In the genomic region with DNA sequence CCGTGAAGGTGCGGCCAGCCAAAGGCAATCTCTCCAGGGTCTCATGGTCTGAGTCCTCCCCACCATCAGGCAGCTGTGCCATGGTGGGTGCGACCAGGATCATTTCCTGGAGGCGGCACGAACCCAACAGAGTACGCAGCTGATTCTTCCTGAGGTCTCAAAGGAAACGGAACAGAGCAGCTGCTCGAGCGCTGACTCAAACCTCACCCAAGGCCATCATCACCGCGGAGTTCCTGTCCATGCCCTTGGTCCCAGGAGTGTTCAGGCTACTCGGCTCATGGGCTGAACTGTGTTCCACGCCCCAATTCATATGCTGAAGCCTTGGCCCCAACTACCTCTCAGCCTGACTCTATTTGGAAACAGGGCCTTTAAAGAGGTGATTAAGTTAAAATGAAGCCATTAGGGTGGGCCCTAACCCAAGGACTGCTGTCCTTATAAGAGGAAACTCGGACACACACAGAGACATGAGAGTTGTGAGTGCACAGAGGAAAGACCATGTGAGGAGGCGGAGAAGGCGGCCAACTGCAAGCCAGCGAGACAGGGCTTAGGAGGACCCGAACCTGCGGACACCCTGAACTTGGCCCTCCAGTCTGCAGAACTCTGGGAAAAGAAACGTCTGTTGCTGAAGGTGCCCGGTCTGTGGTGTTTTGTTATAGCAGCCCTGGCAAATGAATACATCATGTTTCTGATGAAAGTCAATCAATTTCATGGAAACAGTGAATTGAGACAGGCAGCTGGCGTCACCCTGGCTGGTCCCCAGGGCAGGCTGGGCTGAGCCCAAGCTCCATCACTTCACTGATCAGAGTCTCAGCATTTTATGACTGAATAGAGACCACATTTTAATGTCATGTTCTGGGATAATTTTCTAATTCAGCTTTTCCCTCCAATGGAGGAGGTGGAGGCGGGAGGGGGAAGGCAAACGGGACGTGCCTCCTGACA, we compare ENCODE assay signal across 1 cellular context.
A peak's percentile ranks its signal among the peaks of the same experiment; 100 is the strongest.
TF ChIP-seq lines count a peak whose summit lies in the region.

No MANE protein-coding gene starts in this region.

TF ChIP-seq in HepG2, 621 proteins besides CTCF, POLR2A, EP300 and RAD21 (continued from another document and continues in another):
- TF ChIP-seq, protein P1, sequence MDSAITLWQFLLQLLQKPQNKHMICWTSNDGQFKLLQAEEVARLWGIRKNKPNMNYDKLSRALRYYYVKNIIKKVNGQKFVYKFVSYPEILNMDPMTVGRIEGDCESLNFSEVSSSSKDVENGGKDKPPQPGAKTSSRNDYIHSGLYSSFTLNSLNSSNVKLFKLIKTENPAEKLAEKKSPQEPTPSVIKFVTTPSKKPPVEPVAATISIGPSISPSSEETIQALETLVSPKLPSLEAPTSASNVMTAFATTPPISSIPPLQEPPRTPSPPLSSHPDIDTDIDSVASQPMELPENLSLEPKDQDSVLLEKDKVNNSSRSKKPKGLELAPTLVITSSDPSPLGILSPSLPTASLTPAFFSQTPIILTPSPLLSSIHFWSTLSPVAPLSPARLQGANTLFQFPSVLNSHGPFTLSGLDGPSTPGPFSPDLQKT (CRISPR knock-in tag; IDR thresholded peaks at IDR 0.05; ENCODE audit: borderline replicate concordance) = no peak
- TF ChIP-seq ZNF616 (CRISPR knock-in tag; IDR thresholded peaks at IDR 0.05; ENCODE audit: low read depth) (no peak), SIX1 (CRISPR knock-in tag; IDR thresholded peaks at IDR 0.05; ENCODE audit: borderline replicate concordance) (peak; percentile 22; the same call in 1 of the 2 replicates), KDM1A (CRISPR knock-in tag; IDR thresholded peaks at IDR 0.05) (no peak), SSRP1 (CRISPR knock-in tag; IDR thresholded peaks at IDR 0.05) (no peak), ZNF282 (IDR thresholded peaks at IDR 0.05; ENCODE audit: partially characterized antibody) (no peak), BCL3 (CRISPR knock-in tag; IDR thresholded peaks at IDR 0.05) (no peak), ZFY (CRISPR knock-in tag; IDR thresholded peaks at IDR 0.05) (peak; percentile 33; the same call in 1 of the 2 replicates), TBX3 (IDR thresholded peaks at IDR 0.05; ENCODE audit: borderline replicate concordance) (no peak), NFE2L1 (CRISPR knock-in tag; IDR thresholded peaks at IDR 0.05; ENCODE audit: borderline replicate concordance) (no peak), ZNF777 (CRISPR knock-in tag; IDR thresholded peaks at IDR 0.05) (no peak), KLF12 (CRISPR knock-in tag; IDR thresholded peaks at IDR 0.05; ENCODE audit: borderline replicate concordance) (no peak), PHF8 (CRISPR knock-in tag; IDR thresholded peaks at IDR 0.05) (no peak), ZSCAN25 (CRISPR knock-in tag; IDR thresholded peaks at IDR 0.05) (peak; percentile 50; the same call in 1 of the 2 replicates), ZUFSP (CRISPR knock-in tag; IDR thresholded peaks at IDR 0.05; ENCODE audit: borderline replicate concordance) (no peak), ZSCAN5A (CRISPR knock-in tag; IDR thresholded peaks at IDR 0.05; ENCODE audit: borderline replicate concordance) (no peak), ARHGAP35 (CRISPR knock-in tag; IDR thresholded peaks at IDR 0.05; ENCODE audit: borderline replicate concordance) (no peak), MYC (CRISPR knock-in tag; IDR thresholded peaks at IDR 0.05; ENCODE audit: borderline replicate concordance) (no peak), ZSCAN30 (CRISPR knock-in tag; IDR thresholded peaks at IDR 0.05) (no peak), RAD51 (IDR thresholded peaks at IDR 0.05; ENCODE audit: borderline replicate concordance) (no peak), ZBTB38 (CRISPR knock-in tag; IDR thresholded peaks at IDR 0.05) (peak; percentile 100), PRDM10 (CRISPR knock-in tag; IDR thresholded peaks at IDR 0.05; ENCODE audit: low read depth) (0 out of 2 replicates have a peak, but pooled peaks have one; percentile 32), NR3C1 (CRISPR knock-in tag; IDR thresholded peaks at IDR 0.05) (no peak), ISL2 (CRISPR knock-in tag; IDR thresholded peaks at IDR 0.05) (no peak), BRCA1 (CRISPR knock-in tag; IDR thresholded peaks at IDR 0.05) (no peak)
- TF ChIP-seq, protein P2, sequence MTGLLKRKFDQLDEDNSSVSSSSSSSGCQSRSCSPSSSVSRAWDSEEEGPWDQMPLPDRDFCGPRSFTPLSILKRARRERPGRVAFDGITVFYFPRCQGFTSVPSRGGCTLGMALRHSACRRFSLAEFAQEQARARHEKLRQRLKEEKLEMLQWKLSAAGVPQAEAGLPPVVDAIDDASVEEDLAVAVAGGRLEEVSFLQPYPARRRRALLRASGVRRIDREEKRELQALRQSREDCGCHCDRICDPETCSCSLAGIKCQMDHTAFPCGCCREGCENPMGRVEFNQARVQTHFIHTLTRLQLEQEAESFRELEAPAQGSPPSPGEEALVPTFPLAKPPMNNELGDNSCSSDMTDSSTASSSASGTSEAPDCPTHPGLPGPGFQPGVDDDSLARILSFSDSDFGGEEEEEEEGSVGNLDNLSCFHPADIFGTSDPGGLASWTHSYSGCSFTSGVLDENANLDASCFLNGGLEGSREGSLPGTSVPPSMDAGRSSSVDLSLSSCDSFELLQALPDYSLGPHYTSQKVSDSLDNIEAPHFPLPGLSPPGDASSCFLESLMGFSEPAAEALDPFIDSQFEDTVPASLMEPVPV (CRISPR knock-in tag; IDR thresholded peaks at IDR 0.05) = 0 out of 2 replicates have a peak, but pooled peaks have one; percentile 19
- TF ChIP-seq, protein P3, sequence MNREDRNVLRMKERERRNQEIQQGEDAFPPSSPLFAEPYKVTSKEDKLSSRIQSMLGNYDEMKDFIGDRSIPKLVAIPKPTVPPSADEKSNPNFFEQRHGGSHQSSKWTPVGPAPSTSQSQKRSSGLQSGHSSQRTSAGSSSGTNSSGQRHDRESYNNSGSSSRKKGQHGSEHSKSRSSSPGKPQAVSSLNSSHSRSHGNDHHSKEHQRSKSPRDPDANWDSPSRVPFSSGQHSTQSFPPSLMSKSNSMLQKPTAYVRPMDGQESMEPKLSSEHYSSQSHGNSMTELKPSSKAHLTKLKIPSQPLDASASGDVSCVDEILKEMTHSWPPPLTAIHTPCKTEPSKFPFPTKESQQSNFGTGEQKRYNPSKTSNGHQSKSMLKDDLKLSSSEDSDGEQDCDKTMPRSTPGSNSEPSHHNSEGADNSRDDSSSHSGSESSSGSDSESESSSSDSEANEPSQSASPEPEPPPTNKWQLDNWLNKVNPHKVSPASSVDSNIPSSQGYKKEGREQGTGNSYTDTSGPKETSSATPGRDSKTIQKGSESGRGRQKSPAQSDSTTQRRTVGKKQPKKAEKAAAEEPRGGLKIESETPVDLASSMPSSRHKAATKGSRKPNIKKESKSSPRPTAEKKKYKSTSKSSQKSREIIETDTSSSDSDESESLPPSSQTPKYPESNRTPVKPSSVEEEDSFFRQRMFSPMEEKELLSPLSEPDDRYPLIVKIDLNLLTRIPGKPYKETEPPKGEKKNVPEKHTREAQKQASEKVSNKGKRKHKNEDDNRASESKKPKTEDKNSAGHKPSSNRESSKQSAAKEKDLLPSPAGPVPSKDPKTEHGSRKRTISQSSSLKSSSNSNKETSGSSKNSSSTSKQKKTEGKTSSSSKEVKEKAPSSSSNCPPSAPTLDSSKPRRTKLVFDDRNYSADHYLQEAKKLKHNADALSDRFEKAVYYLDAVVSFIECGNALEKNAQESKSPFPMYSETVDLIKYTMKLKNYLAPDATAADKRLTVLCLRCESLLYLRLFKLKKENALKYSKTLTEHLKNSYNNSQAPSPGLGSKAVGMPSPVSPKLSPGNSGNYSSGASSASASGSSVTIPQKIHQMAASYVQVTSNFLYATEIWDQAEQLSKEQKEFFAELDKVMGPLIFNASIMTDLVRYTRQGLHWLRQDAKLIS (CRISPR knock-in tag; IDR thresholded peaks at IDR 0.05) = no peak
- TF ChIP-seq, protein P4, sequence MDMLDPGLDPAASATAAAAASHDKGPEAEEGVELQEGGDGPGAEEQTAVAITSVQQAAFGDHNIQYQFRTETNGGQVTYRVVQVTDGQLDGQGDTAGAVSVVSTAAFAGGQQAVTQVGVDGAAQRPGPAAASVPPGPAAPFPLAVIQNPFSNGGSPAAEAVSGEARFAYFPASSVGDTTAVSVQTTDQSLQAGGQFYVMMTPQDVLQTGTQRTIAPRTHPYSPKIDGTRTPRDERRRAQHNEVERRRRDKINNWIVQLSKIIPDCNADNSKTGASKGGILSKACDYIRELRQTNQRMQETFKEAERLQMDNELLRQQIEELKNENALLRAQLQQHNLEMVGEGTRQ (IDR thresholded peaks at IDR 0.05; ENCODE audit: low read depth, low read length) = no peak
- TF ChIP-seq, protein P4 (CRISPR knock-in tag; IDR thresholded peaks at IDR 0.05; ENCODE audit: borderline replicate concordance) = no peak
- TF ChIP-seq, protein P5, sequence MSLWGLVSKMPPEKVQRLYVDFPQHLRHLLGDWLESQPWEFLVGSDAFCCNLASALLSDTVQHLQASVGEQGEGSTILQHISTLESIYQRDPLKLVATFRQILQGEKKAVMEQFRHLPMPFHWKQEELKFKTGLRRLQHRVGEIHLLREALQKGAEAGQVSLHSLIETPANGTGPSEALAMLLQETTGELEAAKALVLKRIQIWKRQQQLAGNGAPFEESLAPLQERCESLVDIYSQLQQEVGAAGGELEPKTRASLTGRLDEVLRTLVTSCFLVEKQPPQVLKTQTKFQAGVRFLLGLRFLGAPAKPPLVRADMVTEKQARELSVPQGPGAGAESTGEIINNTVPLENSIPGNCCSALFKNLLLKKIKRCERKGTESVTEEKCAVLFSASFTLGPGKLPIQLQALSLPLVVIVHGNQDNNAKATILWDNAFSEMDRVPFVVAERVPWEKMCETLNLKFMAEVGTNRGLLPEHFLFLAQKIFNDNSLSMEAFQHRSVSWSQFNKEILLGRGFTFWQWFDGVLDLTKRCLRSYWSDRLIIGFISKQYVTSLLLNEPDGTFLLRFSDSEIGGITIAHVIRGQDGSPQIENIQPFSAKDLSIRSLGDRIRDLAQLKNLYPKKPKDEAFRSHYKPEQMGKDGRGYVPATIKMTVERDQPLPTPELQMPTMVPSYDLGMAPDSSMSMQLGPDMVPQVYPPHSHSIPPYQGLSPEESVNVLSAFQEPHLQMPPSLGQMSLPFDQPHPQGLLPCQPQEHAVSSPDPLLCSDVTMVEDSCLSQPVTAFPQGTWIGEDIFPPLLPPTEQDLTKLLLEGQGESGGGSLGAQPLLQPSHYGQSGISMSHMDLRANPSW (CRISPR knock-in tag; IDR thresholded peaks at IDR 0.05; ENCODE audit: borderline replicate concordance) = no peak
